13 cellular contexts compared by ENCODE assay signal in genomic region chr1:4939266-4939665, GRCh38.
"Had no signal": no experiment of that assay in that cellular context is flagged by ENCODE, and none has a peak within 500 bp of the region (broad histone marks: within the 10 kb centered on the region; RNA-seq: fewer than 3 reads in every experiment).

No MANE protein-coding gene starts in this region.

- FAIRE-seq: pancreas had no signal

- H3K4me2 ChIP-seq: neural progenitor cell had no signal

- H3K9me3 ChIP-seq: breast epithelium, pancreas had no signal

- H3K4me1 Mint-ChIP-seq: activated B cell treated with CpG ODN at 0.5 μM for 24 hours; activated CD4-positive, alpha-beta T cell treated with anti-CD3 and anti-CD28 coated beads, Interleukin-2, amount 10 ng/mL, durations not matched to agents 24 days and 14 days; T-helper 17 cell had no signal

- H3K9ac ChIP-seq: neural progenitor cell had no signal

- H3K27me3 Mint-ChIP-seq: activated B cell treated with CpG ODN at 0.5 μM for 24 hours; activated CD4-positive, alpha-beta T cell treated with anti-CD3 and anti-CD28 coated beads, Interleukin-2, amount 10 ng/mL, durations not matched to agents 24 days and 14 days had no signal

- H3K36me3 Mint-ChIP-seq: activated naive CD8-positive, alpha-beta T cell; neural progenitor cell had no signal

- H3K27ac ChIP-seq: breast epithelium, neural progenitor cell, pancreas, skin epidermis had no signal

- H3K4me1 ChIP-seq: breast epithelium, neural progenitor cell, pancreas had no signal

- ATAC-seq: pancreas, T-helper 17 cell had no signal

- DNase-seq: activated B cell treated with CpG ODN at 0.5 μM for 24 hours; activated CD4-positive, alpha-beta T cell treated with anti-CD3 and anti-CD28 coated beads, Interleukin-2, amount 10 ng/mL, durations not matched to agents 24 days and 14 days; activated effector memory CD4-positive, alpha-beta T cell treated with Interleukin-2 at 50 U/mL for 16 hours; activated T-cell treated with anti-CD3 and anti-CD28 coated beads for 4 hours; anterior cingulate cortex; pancreas; retina; stimulated activated CD4-positive, alpha-beta T cell treated with anti-CD3 and anti-CD28 coated beads, Interleukin-4, amount 100 ng/mL, for 4 hours; T-helper 17 cell had no signal

- H3K4me3 ChIP-seq: breast epithelium, neural progenitor cell, pancreas, skin epidermis had no signal

- H2AFZ ChIP-seq: neural progenitor cell had no signal

- H3K36me3 ChIP-seq: breast epithelium, neural progenitor cell, pancreas had no signal

- H3K27ac Mint-ChIP-seq: activated B cell treated with CpG ODN at 0.5 μM for 24 hours; activated CD4-positive, alpha-beta T cell treated with anti-CD3 and anti-CD28 coated beads, Interleukin-2, amount 10 ng/mL, durations not matched to agents 24 days and 14 days; activated naive CD8-positive, alpha-beta T cell; neural progenitor cell; T-helper 17 cell had no signal

- H3K4me3 Mint-ChIP-seq: activated B cell treated with CpG ODN at 0.5 μM for 24 hours; activated CD4-positive, alpha-beta T cell treated with anti-CD3 and anti-CD28 coated beads, Interleukin-2, amount 10 ng/mL, durations not matched to agents 24 days and 14 days; activated naive CD8-positive, alpha-beta T cell; neural progenitor cell; T-helper 17 cell had no signal

- H3K27me3 ChIP-seq: neural progenitor cell, pancreas had no signal
